8 cellular contexts compared by ENCODE assay signal in genomic region chr16:3004781-3005284, GRCh38. TPM values are rescaled to one million over a fixed set of nuclear protein-coding genes. Genes with fewer than 3 reads are reported as not detected.
A peak's percentile ranks its signal among the peaks of the same experiment; 100 is the strongest.
DNase-seq lines count a peak whose midpoint lies in the region; ATAC-seq, FAIRE-seq and TF ChIP-seq lines count a peak whose summit lies in the region.

No MANE protein-coding gene starts in this region.

- FAIRE-seq in urothelium cell line (lab: Jason Lieb, UNC) = no peak

- H3K27ac Mint-ChIP-seq in central memory CD8-positive, alpha-beta T cell (ENCODE audit: low read depth) = no peak overlapping the region
- H3K27ac Mint-ChIP-seq in neural progenitor cell = no peak overlapping the region

- DNase-seq in Daoy (ENCODE audit: low read depth) (peak; percentile 55), Karpas-422 (no peak), neural progenitor cell (ENCODE audit: low spot score) (peak; percentile 38), urothelium cell line (ENCODE audit: low spot score) (no peak), activated gamma-delta T cell (lab: John Stamatoyannopoulos, UW) (no peak), tibial nerve (ENCODE audit: low spot score in 2 of 2) (no peak)
- no peak for DNase-seq in central memory CD8-positive, alpha-beta T cell (ENCODE audit: low spot score in 2 of 2)
- no peak for DNase-seq in stimulated activated CD4-positive, alpha-beta T cell treated with anti-CD3 and anti-CD28 coated beads, Interleukin-4, amount 100 ng/mL, for 4 hours

- H2AFZ ChIP-seq in Karpas-422 (ENCODE audit: low read length) = no peak overlapping the region
- H2AFZ ChIP-seq in neural progenitor cell (replicated peaks) = no peak overlapping the region

- H3F3A ChIP-seq in neural progenitor cell (ENCODE audit: low read depth) = peaks cover 42% of the 10 kb centered on the region

- no peak for TF ChIP-seq EP300 in tibial nerve (IDR thresholded peaks at IDR 0.05)

- H3K36me3 ChIP-seq in Karpas-422 (ENCODE audit: insufficient read depth, low read length) (no peaks in the 10 kb centered on the region), neural progenitor cell (no peaks in the 10 kb centered on the region), tibial nerve (no peaks in the 10 kb centered on the region)

- TF ChIP-seq CTCF in neural progenitor cell (IDR thresholded peaks at IDR 0.05) = no peak
- TF ChIP-seq CTCF in tibial nerve (IDR thresholded peaks at IDR 0.05) = no peak

- peaks cover 3% of the 10 kb centered on the region for H3K36me3 Mint-ChIP-seq in central memory CD8-positive, alpha-beta T cell (ENCODE audit: insufficient read depth)
- no peaks in the 10 kb centered on the region for H3K36me3 Mint-ChIP-seq in neural progenitor cell

- H3K4me1 Mint-ChIP-seq in central memory CD8-positive, alpha-beta T cell = peaks cover 20% of the 10 kb centered on the region
- peaks cover 18% of the 10 kb centered on the region for H3K4me1 Mint-ChIP-seq in neural progenitor cell

- H3K27me3 Mint-ChIP-seq in central memory CD8-positive, alpha-beta T cell = peaks cover 25% of the 10 kb centered on the region
- H3K27me3 Mint-ChIP-seq in neural progenitor cell (ENCODE audit: insufficient read depth, low read depth) = peaks cover 38% of the 10 kb centered on the region

- H3K9ac ChIP-seq in Karpas-422 (ENCODE audit: low read length) (no peak overlapping the region), neural progenitor cell (no peak overlapping the region)

- H3K9me2 ChIP-seq in Karpas-422 (replicated peaks; ENCODE audit: insufficient read depth, low read length) = no peaks in the 10 kb centered on the region

- peak overlapping the region; percentile 66 for H3K4me3 Mint-ChIP-seq in central memory CD8-positive, alpha-beta T cell
- peak overlapping the region; percentile 79 for H3K4me3 Mint-ChIP-seq in neural progenitor cell

- ATAC-seq in central memory CD8-positive, alpha-beta T cell (replicated peaks; ENCODE audit: extremely low read depth, poor library complexity, severe bottlenecking) = no peak

- H3K27me3 ChIP-seq in Karpas-422 (ENCODE audit: low read length) = no peaks in the 10 kb centered on the region
- H3K27me3 ChIP-seq in neural progenitor cell = peaks cover 53% of the 10 kb centered on the region
- H3K27me3 ChIP-seq in tibial nerve = peaks cover 2 to 88% of the 10 kb centered on the region in 2 donors

- H3K79me2 ChIP-seq in Karpas-422 (ENCODE audit: low read length) (no peaks in the 10 kb centered on the region), neural progenitor cell (ENCODE audit: low read depth) (no peaks in the 10 kb centered on the region)

- H3K4me3 ChIP-seq in Karpas-422 (ENCODE audit: low read length) (0 out of 2 replicates have a peak overlapping the region, but pooled peaks have one; percentile 22), neural progenitor cell (peak overlapping the region; percentile 20), tibial nerve (peak overlapping the region in 2 of 4 donors; percentile 9 to 40)

- peaks cover 3% of the 10 kb centered on the region for H3K4me1 ChIP-seq in Karpas-422 (ENCODE audit: low read length)
- H3K4me1 ChIP-seq in neural progenitor cell = peaks cover 24% of the 10 kb centered on the region
- H3K4me1 ChIP-seq in tibial nerve = peaks cover 0 to 22% (median 7%) of the 10 kb centered on the region in 4 donors

- H4K20me1 ChIP-seq in Karpas-422 (ENCODE audit: insufficient read depth, low read depth, low read length) (no peaks in the 10 kb centered on the region), neural progenitor cell (ENCODE audit: low read depth) (peaks cover 11% of the 10 kb centered on the region)

- no peak overlapping the region for H3K27ac ChIP-seq in Karpas-422 (ENCODE audit: low read length)
- no peak overlapping the region for H3K27ac ChIP-seq in neural progenitor cell
- H3K27ac ChIP-seq in tibial nerve = peak overlapping the region in 1 of 4 donors; percentile 50

- 13 to 14% methylated on average over 24 to 25 of the region's 25 CpGs for WGBS in tibial nerve, 2 donors

- H3K9me3 ChIP-seq in Karpas-422 (ENCODE audit: low read length) (no peaks in the 10 kb centered on the region), neural progenitor cell (ENCODE audit: low read depth) (no peaks in the 10 kb centered on the region), tibial nerve (no peaks in the 10 kb centered on the region)

- no peaks in the 10 kb centered on the region for H3K9me3 Mint-ChIP-seq in central memory CD8-positive, alpha-beta T cell
- peaks cover 2% of the 10 kb centered on the region for H3K9me3 Mint-ChIP-seq in neural progenitor cell

- H3K4me2 ChIP-seq in Karpas-422 (ENCODE audit: low read depth, low read length, poor library complexity, severe bottlenecking) = peak overlapping the region; percentile 42
- H3K4me2 ChIP-seq in neural progenitor cell = peak overlapping the region; percentile 80

- TF ChIP-seq POLR2A in tibial nerve (IDR thresholded peaks at IDR 0.05) = no peak

RNA-seq across cellular contexts. Expression of gene CLDN9, which starts 7.9 kb away (rescaled TPM):
- not detected in 2 replicates for total RNA-seq in Daoy (2014; rRNA removed; shearing (Covaris generic))
- total RNA-seq in Karpas-422 (2014; rRNA removed; shearing (Covaris generic); ENCODE audit: low replicate concordance) = not detected in 2 replicates
- total RNA-seq in neural progenitor cell (ENCODE audit: low replicate concordance) (not detected in 2 replicates), tibial nerve (under 1 TPM in 1 of 4 donors, not detected in 3; 0.30 TPM)

RNA-seq across cellular contexts. Expression of gene CLDN6, which starts 13.2 kb away (rescaled TPM):
- total RNA-seq in Daoy (2014; rRNA removed; shearing (Covaris generic)) = not detected in 2 replicates
- total RNA-seq in Karpas-422 (2014; rRNA removed; shearing (Covaris generic); ENCODE audit: low replicate concordance) = not detected in 2 replicates
- 31.6 and 60.0 TPM in 2 replicates for total RNA-seq in neural progenitor cell (ENCODE audit: low replicate concordance)
- total RNA-seq in tibial nerve = not detected

RNA-seq across cellular contexts. Expression of gene TNFRSF12A, which starts 15.3 kb away (rescaled TPM):
- total RNA-seq in Daoy (2014; rRNA removed; shearing (Covaris generic)) = 307 and 390 TPM in 2 replicates
- total RNA-seq in Karpas-422 (2014; rRNA removed; shearing (Covaris generic); ENCODE audit: low replicate concordance) = 4.9 and 9.4 TPM in 2 replicates
- total RNA-seq in neural progenitor cell (ENCODE audit: low replicate concordance) (6.7 and 14.3 TPM in 2 replicates), tibial nerve (10 to 100 TPM in 2 of 4 donors, 1 to 10 TPM in 2; 2.4 to 47.4 (median 11.5) TPM)

RNA-seq across cellular contexts. Expression of gene HCFC1R1, which starts 18.9 kb away (rescaled TPM):
- total RNA-seq in Daoy (2014; rRNA removed; shearing (Covaris generic)) = 1.8 and 4.7 TPM in 2 replicates
- 51.7 and 67.8 TPM in 2 replicates for total RNA-seq in Karpas-422 (2014; rRNA removed; shearing (Covaris generic); ENCODE audit: low replicate concordance)
- total RNA-seq in neural progenitor cell (ENCODE audit: low replicate concordance) (1.6 and 15.7 TPM in 2 replicates), tibial nerve (10 to 100 TPM; 17.7 to 46.9 (median 38.5) TPM)

RNA-seq across cellular contexts. Expression of gene THOC6, which starts 19.0 kb away (rescaled TPM):
- total RNA-seq in Daoy (2014; rRNA removed; shearing (Covaris generic)) = 24.0 and 25.5 TPM in 2 replicates
- total RNA-seq in Karpas-422 (2014; rRNA removed; shearing (Covaris generic); ENCODE audit: low replicate concordance) = 20.0 and 35.8 TPM in 2 replicates
- total RNA-seq in neural progenitor cell (ENCODE audit: low replicate concordance) (16.6 and 28.6 TPM in 2 replicates), tibial nerve (10 to 100 TPM; 12.2 to 28.5 (median 18.0) TPM)

Comparison
In these comparisons a context has a peak if more than half of its experiments do, and no peak if none do; other contexts are left out.
1. DNase-seq: peak in Daoy (single experiment) and neural progenitor cell (single experiment); none in Karpas-422 (single experiment), central memory CD8-positive, alpha-beta T cell (0 of 2), stimulated activated CD4-positive, alpha-beta T cell treated with anti-CD3 and anti-CD28 coated beads, Interleukin-4, amount 100 ng/mL, for 4 hours (0 of 2), urothelium cell line (single experiment), activated gamma-delta T cell (single experiment) and tibial nerve (0 of 2).
2. RNA of gene CLDN6, which starts 13.2 kb away (total RNA-seq): 31.6 to 60.0 TPM in neural progenitor cell; not detected in Daoy, not detected in Karpas-422 and not detected in tibial nerve; every median in the first group is over 10 times any median in the second.